8 cellular contexts compared by ENCODE assay signal in the genomic region with DNA sequence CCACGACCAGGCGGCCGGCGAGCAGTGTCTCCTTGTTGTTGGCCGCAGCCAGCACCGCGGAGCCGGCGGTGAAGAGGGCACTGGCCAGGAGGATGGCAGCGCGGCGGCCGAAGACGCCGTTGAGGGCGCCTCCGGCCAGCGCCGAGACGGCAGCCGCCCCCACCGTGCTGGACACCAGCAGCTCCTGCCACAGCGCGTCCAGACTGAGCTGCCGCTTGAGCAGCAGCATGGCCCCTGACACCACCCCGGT. TPM values are rescaled to one million over a fixed set of nuclear protein-coding genes. Genes with fewer than 3 reads are reported as not detected.
DNase-seq lines count a peak whose midpoint lies in the region; ATAC-seq and TF ChIP-seq lines count a peak whose summit lies in the region.

No MANE protein-coding gene starts in this region.

- RAD21 ChIA-PET in HCT116 (lab: Charles Lee; ENCODE audit: low non-redundant PET in 1 of 2, low total read pairs in 2 of 2, uncharacterized antibody in 2 of 2, unreplicated experiment in 2 of 2): interaction anchor here in 1 of 2 experiments (1.2 kb wide), 1 partner anchor 94 kb away, joined by 4 read pairs; no protein-coding TSS in a partner anchor

- CTCF ChIA-PET in HCT116 (lab: Charles Lee): interaction anchor here (2.3 kb wide), 1 partner anchor 94 kb away, joined by 8 read pairs; no protein-coding TSS in a partner anchor
- CTCF ChIA-PET in Panc1 (lab: Charles Lee): no interaction called here

- peaks cover 43% of the 10 kb centered on the region for H3K4me1 Mint-ChIP-seq in neural crest cell

- H3K27me3 Mint-ChIP-seq in neural crest cell (ENCODE audit: low read depth): no peaks in the 10 kb centered on the region

- H3K9me2 ChIP-seq in HCT116 (ENCODE audit: insufficient read depth): no peaks in the 10 kb centered on the region

- TF ChIP-seq POLR2A in HCT116 (IDR thresholded peaks at IDR 0.05; ENCODE audit: borderline replicate concordance, extremely low read depth, insufficient read depth, insufficient read length) (no peak), erythroblast (IDR thresholded peaks at IDR 0.05; ENCODE audit: low read length) (no peak)

- peak; percentile 48 for DNase-seq in COLO668 (lab: John Stamatoyannopoulos, UW; ENCODE audit: unreplicated experiment)
- no peak for DNase-seq in HCT116 (ENCODE audit: low read depth, low spot score)
- no peak for DNase-seq in Panc1 (ENCODE audit: low read depth, low spot score)
- peak; percentile 49 for DNase-seq in neural crest cell (ENCODE audit: low read depth, low spot score)
- no peak for DNase-seq in cerebellar nuclear complex (lab: John Stamatoyannopoulos, UW)
- DNase-seq in erythroblast (lab: John Stamatoyannopoulos, UW): no peak
- no peak for DNase-seq in SK-N-DZ (ENCODE audit: low spot score)

- no peak overlapping the region for H3K27ac Mint-ChIP-seq in neural crest cell (ENCODE audit: unreplicated experiment)

- H3K79me2 ChIP-seq in HCT116 (ENCODE audit: insufficient read depth, low read length): peaks cover 14% of the 10 kb centered on the region; the same call in 1 of the 2 replicates

- intact Hi-C loops in HCT116 (cut with micrococcal nuclease) (no loop called here), Panc1 (cut with micrococcal nuclease; ENCODE audit: unreplicated experiment) (no loop called here)

- H3K4me1 ChIP-seq in HCT116 (ENCODE audit: control insufficient read depth in 1 of 2, insufficient read depth in 2 of 2, low read length in 2 of 2) (peaks cover 7 to 25% of the 10 kb centered on the region in 2 experiments; a peak in 3 of 4 replicates), Panc1 (ENCODE audit: control insufficient read depth, insufficient read depth, low read length) (peaks cover 22% of the 10 kb centered on the region)

- peak overlapping the region; percentile 61 to 75 for H3K4me3 ChIP-seq in HCT116 (replicated peaks in 1 of 2; ENCODE audit: low read depth in 1 of 2, low read length in 2 of 2)
- H3K4me3 ChIP-seq in Panc1 (ENCODE audit: low read depth in 2 of 2, low read length in 2 of 2): peak overlapping the region; percentile 59 to 71

- peak overlapping the region; percentile 93 for H3K4me2 ChIP-seq in HCT116 (ENCODE audit: low read length)

- no peaks in the 10 kb centered on the region for H3K27me3 ChIP-seq in HCT116 (ENCODE audit: insufficient read depth, low read length)
- no peaks in the 10 kb centered on the region for H3K27me3 ChIP-seq in Panc1 (ENCODE audit: control insufficient read depth, insufficient read depth, low read length)

- TF ChIP-seq RAD21 in HCT116 (IDR thresholded peaks at IDR 0.05; ENCODE audit: low read depth): no peak

- no peak overlapping the region for H2AFZ ChIP-seq in HCT116 (ENCODE audit: low read depth, low read length, poor library complexity, severe bottlenecking)

- no peaks in the 10 kb centered on the region for H3K9me3 Mint-ChIP-seq in neural crest cell

- peak overlapping the region; percentile 65 for H3K9ac ChIP-seq in HCT116 (ENCODE audit: low read length)

- H3K36me3 ChIP-seq in HCT116 (ENCODE audit: control insufficient read depth in 1 of 2, insufficient read depth in 2 of 2, low read length in 2 of 2) (no peaks in the 10 kb centered on the region), Panc1 (ENCODE audit: control insufficient read depth, insufficient read depth, low read length) (no peaks in the 10 kb centered on the region)

- H4K20me1 ChIP-seq in HCT116 (ENCODE audit: insufficient read depth): no peaks in the 10 kb centered on the region

- H3K27ac ChIP-seq in HCT116 (ENCODE audit: low read depth, low read length) (peak overlapping the region; percentile 50; the same call in 1 of the 2 replicates), Panc1 (ENCODE audit: low read length) (peak overlapping the region; percentile 66)

- H3K9me3 ChIP-seq in HCT116 (ENCODE audit: control insufficient read depth in 1 of 2, insufficient read depth in 1 of 2, low read depth in 1 of 2, low read length in 2 of 2) (no peaks in the 10 kb centered on the region), Panc1 (ENCODE audit: control insufficient read depth, insufficient read depth, low read depth, low read length) (no peaks in the 10 kb centered on the region)

- H3K36me3 Mint-ChIP-seq in neural crest cell (ENCODE audit: low read depth): no peaks in the 10 kb centered on the region

- BruUV-seq in HCT116 (replicated peaks; lab: Mats Ljungman, UMichigan) (no TSS peak), Panc1 (replicated peaks; lab: Mats Ljungman, UMichigan) (no TSS peak)

- peak; percentile 65 for ATAC-seq in HCT116
- peak; percentile 72 for ATAC-seq in Panc1
- peak; percentile 44 for ATAC-seq in esophagus mucosa

- peak overlapping the region; percentile 82 for H3K4me3 Mint-ChIP-seq in neural crest cell

- POLR2A ChIA-PET in HCT116 (lab: Charles Lee): no interaction called here
- POLR2A ChIA-PET in Panc1 (lab: Charles Lee): no interaction called here

- in situ Hi-C loops in Panc1 (cut with HindIII; ENCODE audit: low pct_unique_long_range_greater_than_20kb, low sequenced_read_pairs): no loop called here

- TF ChIP-seq CTCF in HCT116 (IDR thresholded peaks at IDR 0.05 in 2 of 3, conservative IDR thresholded peaks at IDR 0.05 in 1 of 3; ENCODE audit: borderline replicate concordance in 1 of 3, insufficient read depth in 1 of 3, low read depth in 2 of 3, low read length in 2 of 3) (no peak), Panc1 (IDR thresholded peaks at IDR 0.05) (no peak), neural crest cell (conservative IDR thresholded peaks at IDR 0.05) (no peak)

TF ChIP-seq in HCT116, 20 proteins besides CTCF, POLR2A, EP300 and RAD21:
- peak; percentile 15; the same call in 1 of the 2 replicates for TF ChIP-seq MAX (IDR thresholded peaks at IDR 0.05)
- TF ChIP-seq, protein P1, sequence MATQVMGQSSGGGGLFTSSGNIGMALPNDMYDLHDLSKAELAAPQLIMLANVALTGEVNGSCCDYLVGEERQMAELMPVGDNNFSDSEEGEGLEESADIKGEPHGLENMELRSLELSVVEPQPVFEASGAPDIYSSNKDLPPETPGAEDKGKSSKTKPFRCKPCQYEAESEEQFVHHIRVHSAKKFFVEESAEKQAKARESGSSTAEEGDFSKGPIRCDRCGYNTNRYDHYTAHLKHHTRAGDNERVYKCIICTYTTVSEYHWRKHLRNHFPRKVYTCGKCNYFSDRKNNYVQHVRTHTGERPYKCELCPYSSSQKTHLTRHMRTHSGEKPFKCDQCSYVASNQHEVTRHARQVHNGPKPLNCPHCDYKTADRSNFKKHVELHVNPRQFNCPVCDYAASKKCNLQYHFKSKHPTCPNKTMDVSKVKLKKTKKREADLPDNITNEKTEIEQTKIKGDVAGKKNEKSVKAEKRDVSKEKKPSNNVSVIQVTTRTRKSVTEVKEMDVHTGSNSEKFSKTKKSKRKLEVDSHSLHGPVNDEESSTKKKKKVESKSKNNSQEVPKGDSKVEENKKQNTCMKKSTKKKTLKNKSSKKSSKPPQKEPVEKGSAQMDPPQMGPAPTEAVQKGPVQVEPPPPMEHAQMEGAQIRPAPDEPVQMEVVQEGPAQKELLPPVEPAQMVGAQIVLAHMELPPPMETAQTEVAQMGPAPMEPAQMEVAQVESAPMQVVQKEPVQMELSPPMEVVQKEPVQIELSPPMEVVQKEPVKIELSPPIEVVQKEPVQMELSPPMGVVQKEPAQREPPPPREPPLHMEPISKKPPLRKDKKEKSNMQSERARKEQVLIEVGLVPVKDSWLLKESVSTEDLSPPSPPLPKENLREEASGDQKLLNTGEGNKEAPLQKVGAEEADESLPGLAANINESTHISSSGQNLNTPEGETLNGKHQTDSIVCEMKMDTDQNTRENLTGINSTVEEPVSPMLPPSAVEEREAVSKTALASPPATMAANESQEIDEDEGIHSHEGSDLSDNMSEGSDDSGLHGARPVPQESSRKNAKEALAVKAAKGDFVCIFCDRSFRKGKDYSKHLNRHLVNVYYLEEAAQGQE (IDR thresholded peaks at IDR 0.05; ENCODE audit: low read depth): no peak

RNA-seq across cellular contexts. Expression of gene SLC2A13, which starts 0.7 kb away (rescaled TPM):
- 6.8 TPM for total RNA-seq in HCT116 (2021; ENCODE audit: unreplicated experiment)
- 1.1 and 1.6 TPM in 2 replicates for polyA plus RNA-seq in HCT116 (2012)
- 12.1 TPM for total RNA-seq in Panc1 (2021; ENCODE audit: unreplicated experiment)
- polyA plus RNA-seq in Panc1 (2012; ENCODE audit: insufficient read length): 4.3 TPM
- total RNA-seq in esophagus mucosa: 2.2 TPM
- total RNA-seq in neural crest cell: 5.6 and 6.3 TPM in 2 replicates
- 6.2 and 8.6 TPM in 2 replicates for polyA plus RNA-seq in SK-N-DZ (2014; cell fraction: cytosol; rRNA removed)
- 8.0 and 8.3 TPM in 2 replicates for polyA plus RNA-seq in SK-N-DZ (2014; cell fraction: nucleus; rRNA removed)

Comparison
In these comparisons a context has a peak if more than half of its experiments do, and no peak if none do; other contexts are left out.
1. DNase-seq: peak in COLO668 (single experiment) and neural crest cell (single experiment); none in HCT116 (single experiment), Panc1 (single experiment), cerebellar nuclear complex (0 of 2), erythroblast (0 of 2) and SK-N-DZ (single experiment).
2. Peak in every context shown above with its lines, with median percentiles within 50 percentile points of each other: ATAC-seq.